ENCODE assay signal across 8 cellular contexts in genomic region chr19:47047931-47048399, GRCh38. TPM values are rescaled to one million over a fixed set of nuclear protein-coding genes. Genes with fewer than 3 reads are reported as not detected.
A peak's percentile ranks its signal among the peaks of the same experiment; 100 is the strongest.
DNase-seq lines count a peak whose midpoint lies in the region; ATAC-seq and TF ChIP-seq lines count a peak whose summit lies in the region.

No MANE protein-coding gene starts in this region.

- H3K9me3 ChIP-seq in SU-DHL-6 (ENCODE audit: insufficient read depth, low read length) = no peaks in the 10 kb centered on the region
- no peaks in the 10 kb centered on the region for H3K9me3 ChIP-seq in adrenal gland (replicated peaks in 1 of 3)
- no peaks in the 10 kb centered on the region for H3K9me3 ChIP-seq in heart right ventricle
- no peaks in the 10 kb centered on the region for H3K9me3 ChIP-seq in upper lobe of right lung

- DNase-seq in GM03348 (ENCODE audit: low spot score) (peak; percentile 98), HFFc6 (peak; percentile 90), NCI-H1105 (lab: John Stamatoyannopoulos, UW) (peak; percentile 70), adrenal gland (peak; percentile 88 to 96 (median 93)), heart right ventricle (peak; percentile 80 to 86), posterior cingulate gyrus (peak; percentile 77 to 98 (median 92)), upper lobe of right lung (peak; percentile 90)

- H2AFZ ChIP-seq in SU-DHL-6 (ENCODE audit: low read depth, low read length, severe bottlenecking) = peak overlapping the region; percentile 83

- ATAC-seq in heart right ventricle (peak; percentile 82 to 94 (median 88)), upper lobe of right lung (peak; percentile 88)

- peaks cover 8% of the 10 kb centered on the region; the same call in 1 of the 2 replicates for H3K9me3 Mint-ChIP-seq in HFFc6

- no peaks in the 10 kb centered on the region for H4K20me1 ChIP-seq in SU-DHL-6 (ENCODE audit: low read depth, low read length)

- H3K27ac Mint-ChIP-seq in HFFc6 = peak overlapping the region; percentile 76

- H3K9me2 ChIP-seq in SU-DHL-6 (replicated peaks; ENCODE audit: insufficient read depth, low read length) = no peaks in the 10 kb centered on the region

- peaks cover 5% of the 10 kb centered on the region in 2 donors for H3K4me1 ChIP-seq in adrenal gland (replicated peaks in 1 of 2)
- H3K4me1 ChIP-seq in heart right ventricle = peaks cover 0 to 13% (median 7%) of the 10 kb centered on the region in 9 donors
- H3K4me1 ChIP-seq in upper lobe of right lung = peaks cover 10% of the 10 kb centered on the region

- H3K36me3 ChIP-seq in SU-DHL-6 (ENCODE audit: low read length) (no peaks in the 10 kb centered on the region), adrenal gland (replicated peaks in 1 of 2) (no peaks in the 10 kb centered on the region), heart right ventricle (peaks cover 0 to 2% (median 0%) of the 10 kb centered on the region in 9 donors), upper lobe of right lung (no peaks in the 10 kb centered on the region)

- peaks cover 28% of the 10 kb centered on the region for H3K4me1 Mint-ChIP-seq in HFFc6 (ENCODE audit: low read depth)

- H3K4me3 ChIP-seq in SU-DHL-6 (ENCODE audit: insufficient read depth, low read length, poor library complexity, severe bottlenecking) (peak overlapping the region; percentile 96), adrenal gland (peak overlapping the region; percentile 72 to 98 (median 86)), heart right ventricle (peak overlapping the region; percentile 84 to 99 (median 98)), upper lobe of right lung (peak overlapping the region; percentile 99)

- H3K4me3 Mint-ChIP-seq in HFFc6 = peak overlapping the region; percentile 96

- H3K36me3 Mint-ChIP-seq in HFFc6 (ENCODE audit: low read depth) = no peaks in the 10 kb centered on the region; the same call in 1 of the 2 replicates

- peak overlapping the region; percentile 59 for H3K4me2 ChIP-seq in SU-DHL-6 (ENCODE audit: low read depth, low read length, poor library complexity, severe bottlenecking)

- WGBS in adrenal gland, 4 donors = 0% methylated on average over 10 to 32 of the region's 32 CpGs
- 0 to 1% methylated on average over 32 of the region's 32 CpGs for WGBS in heart right ventricle, 2 donors

- peaks cover 4% of the 10 kb centered on the region for H3K27me3 Mint-ChIP-seq in HFFc6 (ENCODE audit: insufficient read depth)

- H3K27ac ChIP-seq in SU-DHL-6 (ENCODE audit: low read depth, low read length) (peak overlapping the region; percentile 35), adrenal gland (peak overlapping the region in 4 of 5 donors; percentile 64 to 81 (median 72)), heart right ventricle (peak overlapping the region in 9 of 10 donors; percentile 77 to 93 (median 85)), upper lobe of right lung (peak overlapping the region; percentile 85)

- no peak for TF ChIP-seq CTCF in HFFc6 (IDR thresholded peaks at IDR 0.05)
- no peak for TF ChIP-seq CTCF in SU-DHL-6 (IDR thresholded peaks at IDR 0.05; ENCODE audit: insufficient read depth, low read length, poor library complexity, severe bottlenecking)
- peak in 1 of 6 experiments; percentile 10 for TF ChIP-seq CTCF in adrenal gland (IDR thresholded peaks at IDR 0.05)
- no peak for TF ChIP-seq CTCF in heart right ventricle (IDR thresholded peaks at IDR 0.05)
- TF ChIP-seq CTCF in upper lobe of right lung (IDR thresholded peaks at IDR 0.05) = no peak

- H3K27me3 ChIP-seq in SU-DHL-6 (ENCODE audit: low read length) (no peaks in the 10 kb centered on the region), adrenal gland (no peaks in the 10 kb centered on the region), heart right ventricle (no peaks in the 10 kb centered on the region), upper lobe of right lung (no peaks in the 10 kb centered on the region)

- H3F3A ChIP-seq in SU-DHL-6 (ENCODE audit: insufficient read depth) = no peaks in the 10 kb centered on the region

- H3K79me2 ChIP-seq in SU-DHL-6 (ENCODE audit: insufficient read depth, low read length) = peaks cover 10% of the 10 kb centered on the region

- intact Hi-C loops in adrenal gland (cut with DNase I) (no loop called here), heart right ventricle (cut with DNase I) (loop anchor here in 1 of 10 donors (5.0 kb wide), 1 partner anchor 64 kb away; the partner anchor contains the start of gene ZC3H4), posterior cingulate gyrus (cut with DNase I) (no loop called here), upper lobe of right lung (cut with DNase I) (no loop called here)

- H3K9ac ChIP-seq in SU-DHL-6 (ENCODE audit: low read length) = peak overlapping the region; percentile 86

- peak in 1 of 2 donors; percentile 52 for TF ChIP-seq POLR2A in adrenal gland (IDR thresholded peaks at IDR 0.05)

RNA-seq across cellular contexts. Expression of gene TMEM160, which starts 0.5 kb away (rescaled TPM):
- 10 to 100 TPM; 44.2 to 55.1 (median 49.3) TPM for total RNA-seq in HFFc6 (2021; fragmentation: NEBNext Ultra II Directional; extraction: Animal tissue kit (Norgen Biotek cat#: 25700))
- 10 to 100 TPM; 24.9 to 76.2 (median 42.6) TPM for total RNA-seq in adrenal gland
- polyA plus RNA-seq in adrenal gland = 100 to 1,000 TPM in 1 of 3 donors, 10 to 100 TPM in 1, under 1 TPM in 1; 0.62 to 120 (median 11.7) TPM
- 10 to 100 TPM; 17.9 to 34.1 (median 23.7) TPM for total RNA-seq in heart right ventricle
- polyA plus RNA-seq in heart right ventricle = 10 to 100 TPM; 15.4 to 83.8 TPM
- total RNA-seq in upper lobe of right lung = 28.0 TPM

RNA-seq across cellular contexts. Expression of gene NPAS1, which starts 28.3 kb away (rescaled TPM):
- 10 to 100 TPM in 1 of 6 experiments, 1 to 10 TPM in 5; 2.2 to 11.5 (median 3.6) TPM for total RNA-seq in HFFc6 (2021; fragmentation: NEBNext Ultra II Directional; extraction: Animal tissue kit (Norgen Biotek cat#: 25700))
- 1 to 10 TPM in 3 of 8 donors, under 1 TPM in 3, not detected in 2; 0.28 to 3.5 (median 0.78) TPM for total RNA-seq in adrenal gland
- polyA plus RNA-seq in adrenal gland = 1 to 10 TPM in 1 of 3 donors, under 1 TPM in 1, not detected in 1; 0.84 to 3.1 TPM
- 1 to 10 TPM in 1 of 10 donors, under 1 TPM in 7, not detected in 2; 0.17 to 1.3 (median 0.37) TPM for total RNA-seq in heart right ventricle
- polyA plus RNA-seq in heart right ventricle = 1 to 10 TPM in 1 of 2 donors, under 1 TPM in 1; 0.64 to 1.1 TPM
- 1.3 TPM for total RNA-seq in upper lobe of right lung

Comparison
In these comparisons a context has a peak if more than half of its experiments do, and no peak if none do; other contexts are left out.
1. Peak in every context shown above with its lines: DNase-seq, ATAC-seq, H3K4me3 ChIP-seq and H3K27ac ChIP-seq.
2. H3K27ac ChIP-seq: peak in every context shown above with its lines; median percentile 85 in heart right ventricle; 85 in upper lobe of right lung; 72 in adrenal gland; 35 in SU-DHL-6.